ENCODE assay signal across 29 cellular contexts in genomic region chr11:70024773-70025045, GRCh38. TPM values are rescaled to one million over a fixed set of nuclear protein-coding genes. Genes with fewer than 3 reads are reported as not detected.
"Had no signal": no experiment of that assay in that cellular context is flagged by ENCODE, and none has a peak within 500 bp of the region (broad histone marks: within the 10 kb centered on the region; RNA-seq: fewer than 3 reads in every experiment).

No MANE protein-coding gene starts in this region.

- H2AFZ ChIP-seq: neural progenitor cell, parathyroid adenoma had no signal

- H3K4me3 ChIP-seq: neural progenitor cell, ovary, psoas muscle, skin epidermis, smooth muscle cell, stomach, thoracic aorta, thyroid gland, tibial nerve, upper lobe of left lung, vagina had no signal

- H3K27me3 ChIP-seq: neural progenitor cell, ovary, thyroid gland, tibial nerve, upper lobe of left lung, vagina had no signal

- H3K27ac ChIP-seq: neural progenitor cell, ovary, parathyroid adenoma, psoas muscle, skin epidermis, stomach, thoracic aorta, thyroid gland, tibial nerve, upper lobe of left lung, vagina had no signal

- H3K27ac Mint-ChIP-seq: natural killer cell; nephron; neural progenitor cell; progenitor cell of endocrine pancreas; stimulated activated effector memory CD8-positive, alpha-beta T cell treated with anti-CD3 and anti-CD28 coated beads, Interleukin-12 subunit alpha, Interleukin-12 subunit beta, amount 100 ng/mL, for 72 hours; stimulated activated naive B cell treated with anti-CD40 and anti-IgM and Interleukin-4, amounts not matched to agents 10 μg/mL and 1 μg/mL and 100 μg/mL, for 72 hours; stimulated activated naive CD8-positive, alpha-beta T cell treated with anti-CD3 and anti-CD28 coated beads, Interleukin-15, Interleukin-2, amounts not matched to agents 100 ng/mL and 50 ng/mL, for 24 hours had no signal

- H3K36me3 Mint-ChIP-seq: natural killer cell; neural progenitor cell; stimulated activated effector memory CD8-positive, alpha-beta T cell treated with anti-CD3 and anti-CD28 coated beads, Interleukin-12 subunit alpha, Interleukin-12 subunit beta, amount 100 ng/mL, for 72 hours; stimulated activated naive B cell treated with anti-CD40 and anti-IgM and Interleukin-4, amounts not matched to agents 10 μg/mL and 1 μg/mL and 100 μg/mL, for 72 hours had no signal

- H3K27me3 Mint-ChIP-seq: stimulated activated naive CD8-positive, alpha-beta T cell treated with anti-CD3 and anti-CD28 coated beads, Interleukin-15, Interleukin-2, amounts not matched to agents 100 ng/mL and 50 ng/mL, for 24 hours had no signal

- H3K4me3 Mint-ChIP-seq: natural killer cell; nephron; neural progenitor cell; stimulated activated effector memory CD8-positive, alpha-beta T cell treated with anti-CD3 and anti-CD28 coated beads, Interleukin-12 subunit alpha, Interleukin-12 subunit beta, amount 100 ng/mL, for 72 hours; stimulated activated naive B cell treated with anti-CD40 and anti-IgM and Interleukin-4, amounts not matched to agents 10 μg/mL and 1 μg/mL and 100 μg/mL, for 72 hours; stimulated activated naive CD8-positive, alpha-beta T cell treated with anti-CD3 and anti-CD28 coated beads, Interleukin-15, Interleukin-2, amounts not matched to agents 100 ng/mL and 50 ng/mL, for 24 hours had no signal

- ATAC-seq: natural killer cell; psoas muscle; right cardiac atrium; sciatic nerve; stimulated activated effector memory CD8-positive, alpha-beta T cell treated with anti-CD3 and anti-CD28 coated beads, Interleukin-12 subunit alpha, Interleukin-12 subunit beta, amount 100 ng/mL, for 72 hours; stimulated activated naive B cell treated with anti-CD40 and anti-IgM and Interleukin-4, amounts not matched to agents 10 μg/mL and 1 μg/mL and 100 μg/mL, for 72 hours had no signal

- H3K79me2 ChIP-seq: parathyroid adenoma had no signal

- DNase-seq: natural killer cell; occipital lobe; ovary; psoas muscle; right cardiac atrium; stimulated activated CD4-positive, alpha-beta T cell treated with anti-CD3 and anti-CD28 coated beads, Interleukin-15, amount 100 ng/mL, for 24 hours; stimulated activated CD4-positive, alpha-beta T cell treated with anti-CD3 and anti-CD28 coated beads, Interleukin-2, amount 100 ng/mL, for 24 hours; stimulated activated CD4-positive, alpha-beta T cell treated with anti-CD3 and anti-CD28 coated beads, Interleukin-2, amount 100 ng/mL, for 48 hours; stimulated activated CD4-positive, alpha-beta T cell treated with anti-CD3 and anti-CD28 coated beads, Interleukin-4, amount 100 ng/mL, for 24 hours; stimulated activated naive B cell treated with anti-CD40 and anti-IgM and Interleukin-4, amounts not matched to agents 10 μg/mL and 1 μg/mL and 100 μg/mL, for 72 hours; stimulated activated naive CD4-positive, alpha-beta T cell treated with Interleukin-2 at 50 U/mL for 16 hours; stomach; thyroid gland; trophoblast cell; upper lobe of left lung had no signal

- H3K9me3 Mint-ChIP-seq: natural killer cell; stimulated activated effector memory CD8-positive, alpha-beta T cell treated with anti-CD3 and anti-CD28 coated beads, Interleukin-12 subunit alpha, Interleukin-12 subunit beta, amount 100 ng/mL, for 72 hours had no signal

- H3K9me3 ChIP-seq: ovary, psoas muscle, thoracic aorta, thyroid gland, upper lobe of left lung, vagina had no signal

- H3K9ac ChIP-seq: neural progenitor cell, parathyroid adenoma had no signal

- H3K4me1 ChIP-seq: neural progenitor cell, psoas muscle, stomach, vagina had no signal

- H3K4me2 ChIP-seq: neural progenitor cell, smooth muscle cell had no signal

- H3K4me1 Mint-ChIP-seq: natural killer cell; stimulated activated effector memory CD8-positive, alpha-beta T cell treated with anti-CD3 and anti-CD28 coated beads, Interleukin-12 subunit alpha, Interleukin-12 subunit beta, amount 100 ng/mL, for 72 hours; stimulated activated naive B cell treated with anti-CD40 and anti-IgM and Interleukin-4, amounts not matched to agents 10 μg/mL and 1 μg/mL and 100 μg/mL, for 72 hours had no signal

- H3K36me3 ChIP-seq: neural progenitor cell, ovary, stomach, thoracic aorta, thyroid gland, tibial nerve, upper lobe of left lung, vagina had no signal

RNA-seq across cellular contexts. Expression of gene ANO1, which starts 53.4 kb away (rescaled TPM):
- total RNA-seq: natural killer cell, osteoblast had no signal
- polyA plus RNA-seq: neural cell had no signal
